In the genomic region with DNA sequence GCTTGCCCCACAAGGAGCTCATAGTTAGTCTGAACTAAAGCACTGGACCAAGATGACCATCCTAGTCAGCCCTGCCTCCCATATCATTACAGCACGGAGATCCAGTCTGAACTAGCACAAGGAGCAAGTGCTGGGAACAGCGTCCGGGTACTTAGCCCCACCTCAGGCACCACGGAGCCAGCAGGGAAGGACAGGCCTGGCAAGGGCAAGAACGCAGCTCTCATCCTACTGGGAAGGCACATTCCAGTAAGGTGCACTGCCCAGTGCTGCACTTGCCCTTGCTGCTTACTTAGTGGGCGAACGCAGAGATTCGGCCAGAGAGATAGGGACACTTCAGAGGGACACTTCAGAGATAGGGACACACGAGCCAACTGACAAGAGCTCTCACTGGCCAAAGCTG, we compare ENCODE assay signal across 12 cellular contexts.
"Had no signal": no experiment of that assay in that cellular context is flagged by ENCODE, and none has a peak within 500 bp of the region (broad histone marks: within the 10 kb centered on the region; RNA-seq: fewer than 3 reads in every experiment).

No MANE protein-coding gene starts in this region.

- H3K9me3 ChIP-seq: esophagus squamous epithelium, ovary, transverse colon had no signal

- H3K36me3 ChIP-seq: ovary, transverse colon had no signal

- H3K4me3 ChIP-seq: esophagus squamous epithelium, ovary, smooth muscle cell, transverse colon had no signal

- ATAC-seq: activated CD4-positive, CD25-positive, alpha-beta regulatory T cell treated with anti-CD3 and anti-CD28 coated beads, Interleukin-2, amount 50 U/mL, for 24 hours; activated CD8-positive, alpha-beta memory T cell treated with anti-CD3 and anti-CD28 coated beads, Interleukin-2, amount 10 ng/mL, durations not matched to agents 7 days and 5 days; stimulated activated effector memory CD8-positive, alpha-beta T cell treated with anti-CD3 and anti-CD28 coated beads, Interleukin-12 subunit alpha, Interleukin-12 subunit beta, amount 100 ng/mL, for 72 hours had no signal

- H3K27me3 ChIP-seq: esophagus squamous epithelium, ovary had no signal

- H3K27ac ChIP-seq: esophagus squamous epithelium, ovary, transverse colon had no signal

- H3K4me2 ChIP-seq: smooth muscle cell had no signal

- DNase-seq: activated CD4-positive, alpha-beta T cell treated with anti-CD3 and anti-CD28 coated beads, Interleukin-2, amount 50 U/mL, for 4 hours; activated CD8-positive, alpha-beta memory T cell treated with anti-CD3 and anti-CD28 coated beads, Interleukin-2, amount 10 ng/mL, durations not matched to agents 7 days and 5 days; activated naive CD8-positive, alpha-beta T cell treated with anti-CD3 and anti-CD28 coated beads, Interleukin-2, amount 10 ng/mL, durations not matched to agents 7 days and 5 days; activated T-cell treated with anti-CD3 and anti-CD28 coated beads, Interleukin-2, amount 50 U/mL, for 48 hours; anterior cingulate cortex; esophagus squamous epithelium; head of caudate nucleus; ovary; transverse colon had no signal
